18 cellular contexts compared by ENCODE assay signal in genomic region chr15:74175271-74176191, GRCh38. TPM values are rescaled to one million over a fixed set of nuclear protein-coding genes. Genes with fewer than 3 reads are reported as not detected.
DNase-seq lines count a peak whose midpoint lies in the region; ATAC-seq and TF ChIP-seq lines count a peak whose summit lies in the region.
"Had no signal": no experiment of that assay in that cellular context is flagged by ENCODE, and none has a peak within 500 bp of the region (broad histone marks: within the 10 kb centered on the region; RNA-seq: fewer than 3 reads in every experiment).

No MANE protein-coding gene starts in this region.

- peaks cover 44% of the 10 kb centered on the region for H3K4me1 Mint-ChIP-seq in glutamatergic neuron (ENCODE audit: low read depth, unreplicated experiment)
- H3K4me1 Mint-ChIP-seq: activated CD8-positive, alpha-beta memory T cell treated with anti-CD3 and anti-CD28 coated beads, Interleukin-2, amount 10 ng/mL, durations not matched to agents 7 days and 5 days had no signal

- no peak overlapping the region for H3K4me3 Mint-ChIP-seq in glutamatergic neuron (ENCODE audit: unreplicated experiment)
- H3K4me3 Mint-ChIP-seq: activated CD8-positive, alpha-beta memory T cell treated with anti-CD3 and anti-CD28 coated beads, Interleukin-2, amount 10 ng/mL, durations not matched to agents 7 days and 5 days; T-helper 1 cell treated with Interleukin-12 subunit alpha and Interleukin-12 subunit beta and Interleukin-4 antibody, amounts not matched to agents 30 μg/mL and 1 μg/mL, for 36 hours had no signal

- H3K4me2 ChIP-seq in Karpas-422 (ENCODE audit: low read depth, low read length, poor library complexity, severe bottlenecking): no peak overlapping the region
- H3K4me2 ChIP-seq: KMS-11 had no signal

- H3K9me3 Mint-ChIP-seq in glutamatergic neuron (ENCODE audit: unreplicated experiment): peaks cover 5% of the 10 kb centered on the region
- H3K9me3 Mint-ChIP-seq: T-helper 1 cell treated with Interleukin-12 subunit alpha and Interleukin-12 subunit beta and Interleukin-4 antibody, amounts not matched to agents 30 μg/mL and 1 μg/mL, for 36 hours had no signal

- H3K4me3 ChIP-seq in AG09309 (ENCODE audit: control insufficient read depth, low read depth, low read length) (peak overlapping the region; percentile 49), RWPE2 (ENCODE audit: severe bottlenecking) (no peak overlapping the region), Karpas-422 (ENCODE audit: low read length) (no peak overlapping the region)

- peaks cover 24% of the 10 kb centered on the region for H3K27me3 Mint-ChIP-seq in glutamatergic neuron (ENCODE audit: unreplicated experiment)
- H3K27me3 Mint-ChIP-seq: activated CD8-positive, alpha-beta memory T cell treated with anti-CD3 and anti-CD28 coated beads, Interleukin-2, amount 10 ng/mL, durations not matched to agents 7 days and 5 days had no signal

- no peaks in the 10 kb centered on the region for H3K9me2 ChIP-seq in Karpas-422 (replicated peaks; ENCODE audit: insufficient read depth, low read length)

- H2AFZ ChIP-seq in Karpas-422 (ENCODE audit: low read length): no peak overlapping the region

- H3K79me2 ChIP-seq in Karpas-422 (ENCODE audit: low read length): no peaks in the 10 kb centered on the region

- peaks cover 22% of the 10 kb centered on the region for H3K4me1 ChIP-seq in RWPE2 (ENCODE audit: insufficient read depth, poor library complexity, severe bottlenecking)
- H3K4me1 ChIP-seq in Karpas-422 (ENCODE audit: low read length): no peaks in the 10 kb centered on the region

- H3K36me3 Mint-ChIP-seq in glutamatergic neuron (ENCODE audit: unreplicated experiment): no peaks in the 10 kb centered on the region
- H3K36me3 Mint-ChIP-seq: activated CD8-positive, alpha-beta memory T cell treated with anti-CD3 and anti-CD28 coated beads, Interleukin-2, amount 10 ng/mL, durations not matched to agents 7 days and 5 days had no signal

- no peaks in the 10 kb centered on the region for H3K36me3 ChIP-seq in RWPE2 (ENCODE audit: low read depth)
- no peaks in the 10 kb centered on the region for H3K36me3 ChIP-seq in Karpas-422 (ENCODE audit: insufficient read depth, low read length)

- H3K9ac ChIP-seq in Karpas-422 (ENCODE audit: low read length): no peak overlapping the region
- H3K9ac ChIP-seq: KMS-11 had no signal

- intact Hi-C loops in sciatic nerve (cut with DNase I): no loop called here

- no peak overlapping the region for H3K27ac ChIP-seq in RWPE2 (ENCODE audit: poor library complexity, severe bottlenecking)
- no peak overlapping the region for H3K27ac ChIP-seq in Karpas-422 (ENCODE audit: low read length)
- H3K27ac ChIP-seq: KMS-11 had no signal

- ATAC-seq in RWPE2 (ENCODE audit: low read depth): no peak
- no peak for ATAC-seq in sciatic nerve
- ATAC-seq in GM19023 (IDR thresholded peaks at IDR 0.05; ENCODE audit: unreplicated experiment): no peak
- ATAC-seq: activated CD8-positive, alpha-beta memory T cell treated with anti-CD3 and anti-CD28 coated beads, Interleukin-2, amount 10 ng/mL, durations not matched to agents 7 days and 5 days had no signal

- TF ChIP-seq CTCF in AG09309 (IDR thresholded peaks at IDR 0.05; ENCODE audit: control insufficient read depth, insufficient read depth, low read depth, low read length, missing control alignments): no peak
- TF ChIP-seq CTCF in RWPE2 (IDR thresholded peaks at IDR 0.05; ENCODE audit: poor library complexity, severe bottlenecking): no peak
- no peak for TF ChIP-seq CTCF in glutamatergic neuron (IDR thresholded peaks at IDR 0.05; ENCODE audit: partially characterized antibody, unreplicated experiment)

- no peak for DNase-seq in AG09309 (ENCODE audit: low read depth)
- peak; percentile 72 for DNase-seq in RWPE2 (ENCODE audit: low spot score)
- DNase-seq in glutamatergic neuron: peak; percentile 6
- DNase-seq in sciatic nerve (ENCODE audit: low spot score): peak; percentile 55
- DNase-seq in NCI-H82 (lab: John Stamatoyannopoulos, UW): no peak
- no peak for DNase-seq in Karpas-422
- no peak for DNase-seq in amniotic stem cell (lab: John Stamatoyannopoulos, UW)
- DNase-seq: activated CD4-positive, CD25-positive, alpha-beta regulatory T cell; activated CD8-positive, alpha-beta memory T cell treated with anti-CD3 and anti-CD28 coated beads, Interleukin-2, amount 10 ng/mL, durations not matched to agents 7 days and 5 days; GDM1; GOT3; hippocampal formation; NCI-H1105 treated with DMSO at 0.1 percent for 48 hours; stomach had no signal

- no peaks in the 10 kb centered on the region; the same call in 1 of the 2 replicates for H4K20me1 ChIP-seq in Karpas-422 (ENCODE audit: insufficient read depth, low read depth, low read length)

- no peak overlapping the region for H3K27ac Mint-ChIP-seq in glutamatergic neuron (ENCODE audit: unreplicated experiment)
- H3K27ac Mint-ChIP-seq: activated CD8-positive, alpha-beta memory T cell treated with anti-CD3 and anti-CD28 coated beads, Interleukin-2, amount 10 ng/mL, durations not matched to agents 7 days and 5 days; T-helper 1 cell treated with Interleukin-12 subunit alpha and Interleukin-12 subunit beta and Interleukin-4 antibody, amounts not matched to agents 30 μg/mL and 1 μg/mL, for 36 hours had no signal

- H3K27me3 ChIP-seq in RWPE2 (ENCODE audit: insufficient read depth, poor library complexity, severe bottlenecking) (no peaks in the 10 kb centered on the region), Karpas-422 (ENCODE audit: low read length) (no peaks in the 10 kb centered on the region)

- H3K9me3 ChIP-seq in RWPE2 (ENCODE audit: severe bottlenecking): no peaks in the 10 kb centered on the region
- no peaks in the 10 kb centered on the region for H3K9me3 ChIP-seq in Karpas-422 (ENCODE audit: low read length)
- H3K9me3 ChIP-seq: stomach had no signal

RNA-seq across cellular contexts. Expression of gene ISLR, which starts 2.0 kb away (rescaled TPM):
- total RNA-seq in glutamatergic neuron (ENCODE audit: unreplicated experiment) (1.2 TPM), sciatic nerve (120 TPM)
- not detected in 2 replicates for total RNA-seq in Karpas-422 (2014; rRNA removed; shearing (Covaris generic); ENCODE audit: low replicate concordance)
- total RNA-seq: activated CD8-positive, alpha-beta memory T cell treated with anti-CD3 and anti-CD28 coated beads, Interleukin-2, amount 10 ng/mL, durations not matched to agents 7 days and 5 days had no signal

RNA-seq across cellular contexts. Expression of gene STRA6, which starts 27.1 kb away (rescaled TPM):
- total RNA-seq in glutamatergic neuron (ENCODE audit: unreplicated experiment) (8.4 TPM), sciatic nerve (0.76 TPM)
- total RNA-seq in Karpas-422 (2014; rRNA removed; shearing (Covaris generic); ENCODE audit: low replicate concordance): 0.18 TPM in 1 of 2 replicates, not detected in the other

RNA-seq across cellular contexts. Expression of gene ISLR2, which starts 45.1 kb away (rescaled TPM):
- total RNA-seq in glutamatergic neuron (ENCODE audit: unreplicated experiment): 21.1 TPM
- 1.5 TPM for total RNA-seq in sciatic nerve
- total RNA-seq in Karpas-422 (2014; rRNA removed; shearing (Covaris generic); ENCODE audit: low replicate concordance): not detected in 2 replicates
- total RNA-seq: bronchial epithelial cell had no signal

Comparison
In these comparisons a context has a peak if more than half of its experiments do, and no peak if none do; other contexts are left out.
1. DNase-seq: peak in RWPE2 (single experiment), glutamatergic neuron (single experiment) and sciatic nerve (single experiment); none in AG09309 (single experiment), NCI-H82 (single experiment), Karpas-422 (single experiment) and amniotic stem cell (single experiment).
2. RNA of gene ISLR, which starts 2.0 kb away (total RNA-seq): 120 TPM in sciatic nerve (single experiment); 1.2 TPM in glutamatergic neuron (single experiment) and not detected in Karpas-422; every median in the first group is over 10 times any median in the second.